Comparison of ENCODE assay signal across 35 cellular contexts in genomic region chr14:79899610-79900009, GRCh38.
"Had no signal": no experiment of that assay in that cellular context is flagged by ENCODE, and none has a peak within 500 bp of the region (broad histone marks: within the 10 kb centered on the region; RNA-seq: fewer than 3 reads in every experiment).

No MANE protein-coding gene starts in this region.

- H3K27me3 ChIP-seq: adrenal gland, body of pancreas, brain microvascular endothelial cell, breast epithelium had no signal

- H3K4me1 Mint-ChIP-seq: activated B cell treated with CpG ODN at 0.5 μM for 24 hours; activated CD4-positive, alpha-beta T cell treated with anti-CD3 and anti-CD28 coated beads, Interleukin-2, amount 10 ng/mL, durations not matched to agents 24 days and 14 days; activated naive CD8-positive, alpha-beta T cell treated with anti-CD3 and anti-CD28 coated beads for 36 hours; activated T-helper 17 cell treated with anti-CD3 and anti-CD28 coated beads, Interleukin-2, amount 50 U/mL, for 72 hours had no signal

- H3K9me3 Mint-ChIP-seq: activated CD8-positive, alpha-beta T cell treated with anti-CD3 and anti-CD28 coated beads for 36 hours had no signal

- H3K27ac ChIP-seq: adrenal gland, body of pancreas, brain microvascular endothelial cell, breast epithelium, VCaP had no signal

- DNase-seq: activated B cell treated with CpG ODN at 0.5 μM for 24 hours; activated CD4-positive, alpha-beta memory T cell treated with anti-CD3 and anti-CD28 coated beads for 36 hours; activated CD4-positive, alpha-beta T cell treated with anti-CD3 and anti-CD28 coated beads for 4 hours; activated CD4-positive, alpha-beta T cell treated with anti-CD3 and anti-CD28 coated beads, Interleukin-2, amount 10 ng/mL, durations not matched to agents 24 days and 14 days; activated CD4-positive, alpha-beta T cell treated with anti-CD3 and anti-CD28 coated beads, Interleukin-2, amount 50 U/mL, for 1 hour; activated CD4-positive, alpha-beta T cell treated with anti-CD3 and anti-CD28 coated beads, Interleukin-2, amount 50 U/mL, for 4 hours; activated CD4-positive, CD25-positive, alpha-beta regulatory T cell treated with anti-CD3 and anti-CD28 coated beads, Interleukin-2, amount 50 U/mL, for 72 hours; activated CD8-positive, alpha-beta memory T cell treated with anti-CD3 and anti-CD28 coated beads, Interleukin-2, amount 50 U/mL, for 4 hours; activated CD8-positive, alpha-beta T cell treated with anti-CD3 and anti-CD28 coated beads for 36 hours; activated effector memory CD4-positive, alpha-beta T cell treated with anti-CD3 and anti-CD28 coated beads, Interleukin-2, amount 50 U/mL, for 16 hours; activated gamma-delta T cell treated with Interleukin-2 at 50 U/mL for 16 hours; activated naive CD4-positive, alpha-beta T cell; activated naive CD4-positive, alpha-beta T cell treated with anti-CD3 and anti-CD28 coated beads for 36 hours; activated naive CD4-positive, alpha-beta T cell treated with anti-CD3 and anti-CD28 coated beads, Interleukin-2, amount 50 U/mL, for 16 hours; activated naive CD8-positive, alpha-beta T cell treated with anti-CD3 and anti-CD28 coated beads for 36 hours; activated T-cell treated with anti-CD3 and anti-CD28 coated beads for 4 hours; activated T-cell treated with anti-CD3 and anti-CD28 coated beads, Interleukin-2, amount 50 U/mL, for 1 hour; activated T-cell treated with anti-CD3 and anti-CD28 coated beads, Interleukin-2, amount 50 U/mL, for 4 hours; activated T-cell treated with anti-CD3 and anti-CD28 coated beads, Interleukin-2, amount 50 U/mL, for 72 hours; adrenal gland; amniotic stem cell; aorta; body of pancreas; brain microvascular endothelial cell; central memory CD4-positive, alpha-beta T cell; cerebellar nuclear complex; T-helper 2 cell; T-helper 9 cell had no signal

- H3K9me3 ChIP-seq: adrenal gland, body of pancreas, breast epithelium had no signal

- ATAC-seq: activated CD8-positive, alpha-beta T cell treated with anti-CD3 and anti-CD28 coated beads for 36 hours; activated naive CD4-positive, alpha-beta T cell treated with anti-CD3 and anti-CD28 coated beads, Interleukin-2, amount 50 U/mL, for 72 hours; activated T-cell treated with anti-CD3 and anti-CD28 coated beads, Interleukin-2, amount 50 U/mL, for 4 hours; activated T-cell treated with anti-CD3 and anti-CD28 coated beads, Interleukin-2, amount 50 U/mL, for 72 hours; activated T-helper 17 cell treated with anti-CD3 and anti-CD28 coated beads, Interleukin-2, amount 50 U/mL, for 72 hours; body of pancreas had no signal

- H3K36me3 ChIP-seq: adrenal gland, brain microvascular endothelial cell, breast epithelium had no signal

- H3K4me3 Mint-ChIP-seq: activated B cell treated with CpG ODN at 0.5 μM for 24 hours; activated CD4-positive, alpha-beta memory T cell treated with anti-CD3 and anti-CD28 coated beads for 36 hours; activated CD4-positive, alpha-beta T cell treated with anti-CD3 and anti-CD28 coated beads, Interleukin-2, amount 10 ng/mL, durations not matched to agents 24 days and 14 days; activated CD8-positive, alpha-beta T cell treated with anti-CD3 and anti-CD28 coated beads for 36 hours; activated naive CD4-positive, alpha-beta T cell treated with anti-CD3 and anti-CD28 coated beads for 36 hours; activated naive CD8-positive, alpha-beta T cell treated with anti-CD3 and anti-CD28 coated beads for 36 hours; activated T-cell treated with anti-CD3 and anti-CD28 coated beads, Interleukin-2, amount 50 U/mL, for 4 hours; activated T-cell treated with anti-CD3 and anti-CD28 coated beads, Interleukin-2, amount 50 U/mL, for 72 hours; activated T-helper 1 cell treated with anti-CD3 and anti-CD28 coated beads, Interleukin-12 subunit alpha, Interleukin-12 subunit beta, Interleukin-2, Interleukin-4 antibody, amounts not matched to agents 30 ng/mL and 10 ng/mL and 1 ng/mL, durations not matched to agents 14 hours and 24 hours and 36 hours; activated T-helper 17 cell treated with anti-CD3 and anti-CD28 coated beads, Interleukin-2, amount 50 U/mL, for 72 hours; T-helper 1 cell treated with Interleukin-12 subunit alpha and Interleukin-12 subunit beta and Interleukin-4 antibody, amounts not matched to agents 30 μg/mL and 1 μg/mL, for 36 hours; T-helper 2 cell treated with Interferon-gamma antibody and Interleukin-4, amounts not matched to agents 5 μg/mL and 100 μg/mL, for 36 hours had no signal

- H3K4me1 ChIP-seq: adrenal gland, body of pancreas, breast epithelium had no signal

- H3K27ac Mint-ChIP-seq: activated B cell treated with CpG ODN at 0.5 μM for 24 hours; activated CD4-positive, alpha-beta memory T cell treated with anti-CD3 and anti-CD28 coated beads for 36 hours; activated CD4-positive, alpha-beta T cell treated with anti-CD3 and anti-CD28 coated beads, Interleukin-2, amount 10 ng/mL, durations not matched to agents 24 days and 14 days; activated CD8-positive, alpha-beta T cell treated with anti-CD3 and anti-CD28 coated beads for 36 hours; activated naive CD4-positive, alpha-beta T cell treated with anti-CD3 and anti-CD28 coated beads for 36 hours; activated naive CD4-positive, alpha-beta T cell treated with anti-CD3 and anti-CD28 coated beads, Interleukin-2, amount 50 U/mL, for 72 hours; activated naive CD8-positive, alpha-beta T cell treated with anti-CD3 and anti-CD28 coated beads for 36 hours; activated T-cell treated with anti-CD3 and anti-CD28 coated beads, Interleukin-2, amount 50 U/mL, for 72 hours; activated T-helper 1 cell treated with anti-CD3 and anti-CD28 coated beads, Interleukin-12 subunit alpha, Interleukin-12 subunit beta, Interleukin-2, Interleukin-4 antibody, amounts not matched to agents 30 ng/mL and 10 ng/mL and 1 ng/mL, durations not matched to agents 14 hours and 24 hours and 36 hours; activated T-helper 17 cell treated with anti-CD3 and anti-CD28 coated beads, Interleukin-2, amount 50 U/mL, for 72 hours; T-helper 1 cell treated with Interleukin-12 subunit alpha and Interleukin-12 subunit beta and Interleukin-4 antibody, amounts not matched to agents 30 μg/mL and 1 μg/mL, for 36 hours; T-helper 2 cell treated with Interferon-gamma antibody and Interleukin-4, amounts not matched to agents 5 μg/mL and 100 μg/mL, for 36 hours had no signal

- H3K4me3 ChIP-seq: adrenal gland, body of pancreas, breast epithelium had no signal

- H3K27me3 Mint-ChIP-seq: activated B cell treated with CpG ODN at 0.5 μM for 24 hours; activated CD4-positive, alpha-beta memory T cell treated with anti-CD3 and anti-CD28 coated beads for 36 hours; activated CD4-positive, alpha-beta T cell treated with anti-CD3 and anti-CD28 coated beads, Interleukin-2, amount 10 ng/mL, durations not matched to agents 24 days and 14 days; activated CD8-positive, alpha-beta T cell treated with anti-CD3 and anti-CD28 coated beads for 36 hours; activated naive CD8-positive, alpha-beta T cell treated with anti-CD3 and anti-CD28 coated beads for 36 hours; activated T-helper 17 cell treated with anti-CD3 and anti-CD28 coated beads, Interleukin-2, amount 50 U/mL, for 72 hours had no signal

- H3K36me3 Mint-ChIP-seq: activated CD4-positive, alpha-beta memory T cell treated with anti-CD3 and anti-CD28 coated beads for 36 hours; activated naive CD4-positive, alpha-beta T cell treated with anti-CD3 and anti-CD28 coated beads, Interleukin-2, amount 50 U/mL, for 72 hours; activated naive CD8-positive, alpha-beta T cell treated with anti-CD3 and anti-CD28 coated beads for 36 hours had no signal
